Comparison of ENCODE assay signal across 11 cellular contexts in genomic region chr19:35846038-35846668, GRCh38. TPM values are rescaled to one million over a fixed set of nuclear protein-coding genes. Genes with fewer than 3 reads are reported as not detected.
DNase-seq lines count a peak whose midpoint lies in the region; ATAC-seq and TF ChIP-seq lines count a peak whose summit lies in the region.
"Had no signal": no experiment of that assay in that cellular context is flagged by ENCODE, and none has a peak within 500 bp of the region (broad histone marks: within the 10 kb centered on the region; RNA-seq: fewer than 3 reads in every experiment).

No MANE protein-coding gene starts in this region.

- TF ChIP-seq POLR2A in vagina (IDR thresholded peaks at IDR 0.05) (no peak), thyroid gland (IDR thresholded peaks at IDR 0.05) (no peak)

- H3K27me3 ChIP-seq in left ventricle myocardium inferior (ENCODE audit: low read depth) (peaks cover 100% of the 10 kb centered on the region), iPS-18a (ENCODE audit: control insufficient read depth, insufficient read depth, low read length) (peaks cover 67% of the 10 kb centered on the region), vagina (peaks cover 9% of the 10 kb centered on the region), thyroid gland (peaks cover 17% of the 10 kb centered on the region)

- H3K36me3 Mint-ChIP-seq in type B pancreatic cell = no peaks in the 10 kb centered on the region

- 10 to 17% methylated on average over 4 to 7 of the region's 26 CpGs for WGBS in thyroid gland, 2 donors

- intact Hi-C loops in left ventricle myocardium inferior (cut with micrococcal nuclease) = no loop called here
- intact Hi-C loops in Right ventricle myocardium superior (cut with DNase I) = no loop called here
- intact Hi-C loops in vagina (cut with DNase I) = no loop called here
- intact Hi-C loops in thyroid gland (cut with DNase I) = no loop called here

- H3K4me1 Mint-ChIP-seq in type B pancreatic cell (ENCODE audit: unreplicated experiment) = peaks cover 16% of the 10 kb centered on the region

- no peak for ATAC-seq in Right ventricle myocardium superior (ENCODE audit: poor library complexity)

- peak overlapping the region; percentile 78 for H3K4me3 Mint-ChIP-seq in type B pancreatic cell

- H3K4me1 ChIP-seq in left ventricle myocardium inferior (peaks cover 19% of the 10 kb centered on the region), iPS-18a (ENCODE audit: control insufficient read depth, low read depth, low read length) (peaks cover 5% of the 10 kb centered on the region), vagina (peaks cover 22% of the 10 kb centered on the region), thyroid gland (peaks cover 10 to 13% of the 10 kb centered on the region in 2 donors)

- no peak for TF ChIP-seq CTCF in left ventricle myocardium inferior (IDR thresholded peaks at IDR 0.05; ENCODE audit: borderline replicate concordance)
- peak; percentile 23; the same call in 1 of the 2 replicates for TF ChIP-seq CTCF in VCaP (conservative IDR thresholded peaks at IDR 0.05)
- no peak for TF ChIP-seq CTCF in type B pancreatic cell (conservative IDR thresholded peaks at IDR 0.05)
- no peak for TF ChIP-seq CTCF in vagina (IDR thresholded peaks at IDR 0.05)
- TF ChIP-seq CTCF in thyroid gland (IDR thresholded peaks at IDR 0.05) = no peak

- no peaks in the 10 kb centered on the region for H3K9me3 ChIP-seq in left ventricle myocardium inferior (replicated peaks)
- H3K9me3 ChIP-seq in iPS-18a (ENCODE audit: control insufficient read depth, low read depth, low read length) = no peaks in the 10 kb centered on the region
- H3K9me3 ChIP-seq in vagina = no peaks in the 10 kb centered on the region
- no peaks in the 10 kb centered on the region for H3K9me3 ChIP-seq in thyroid gland
- H3K9me3 ChIP-seq: uterus had no signal

- no peak overlapping the region for H3K27ac Mint-ChIP-seq in type B pancreatic cell

- no peaks in the 10 kb centered on the region for H3K36me3 ChIP-seq in left ventricle myocardium inferior
- H3K36me3 ChIP-seq in iPS-18a (ENCODE audit: control insufficient read depth, low read depth, low read length) = no peaks in the 10 kb centered on the region
- H3K36me3 ChIP-seq in vagina = no peaks in the 10 kb centered on the region
- H3K36me3 ChIP-seq in thyroid gland = no peaks in the 10 kb centered on the region
- H3K36me3 ChIP-seq: uterus had no signal

- peaks cover 88% of the 10 kb centered on the region for H3K27me3 Mint-ChIP-seq in type B pancreatic cell

- H3K4me3 ChIP-seq in left ventricle myocardium inferior = peak overlapping the region; percentile 49
- peak overlapping the region; percentile 43 for H3K4me3 ChIP-seq in iPS-18a (ENCODE audit: low read length)
- H3K4me3 ChIP-seq in vagina = no peak overlapping the region
- H3K4me3 ChIP-seq in thyroid gland (replicated peaks in 1 of 3) = no peak overlapping the region
- H3K4me3 ChIP-seq: SK-N-MC, uterus had no signal

- no peak for DNase-seq in left ventricle myocardium inferior
- DNase-seq in Right ventricle myocardium superior = no peak
- DNase-seq in type B pancreatic cell (ENCODE audit: extremely low spot score, unreplicated experiment) = no peak
- no peak for DNase-seq in vagina (ENCODE audit: extremely low spot score in 2 of 2)
- DNase-seq in thyroid gland = no peak
- no peak for DNase-seq in stimulated activated CD4-positive, alpha-beta T cell treated with anti-CD3 and anti-CD28 coated beads, Interleukin-12 subunit alpha, Interleukin-12 subunit beta, amount 100 ng/mL, for 4 hours
- DNase-seq: uterus had no signal

- no peaks in the 10 kb centered on the region for H3K9me3 Mint-ChIP-seq in type B pancreatic cell

- no peak overlapping the region for H3K9ac ChIP-seq in iPS-18a (ENCODE audit: low read length)

- H3K27ac ChIP-seq in left ventricle myocardium inferior (replicated peaks) (no peak overlapping the region), VCaP (peak overlapping the region; percentile 51), iPS-18a (ENCODE audit: low read length) (no peak overlapping the region), vagina (no peak overlapping the region), thyroid gland (no peak overlapping the region)
- H3K27ac ChIP-seq: SK-N-MC, uterus had no signal

RNA-seq across cellular contexts. Expression of gene NPHS1, which starts 6.2 kb away (rescaled TPM):
- not detected for total RNA-seq in left ventricle myocardium inferior
- total RNA-seq in Right ventricle myocardium superior = not detected
- total RNA-seq in type B pancreatic cell (ENCODE audit: low replicate concordance) = 1.9 TPM in 2 replicates
- total RNA-seq in vagina = not detected
- total RNA-seq in thyroid gland = not detected
- total RNA-seq: HT1080 had no signal

RNA-seq across cellular contexts. Expression of gene KIRREL2, which starts 10.6 kb away (rescaled TPM):
- total RNA-seq in left ventricle myocardium inferior (not detected), Right ventricle myocardium superior (not detected), type B pancreatic cell (ENCODE audit: low replicate concordance) (3.3 and 3.5 TPM in 2 replicates), vagina (not detected), thyroid gland (under 1 TPM in 2 of 4 donors, not detected in 2; 0.20 to 0.33 TPM)
- total RNA-seq: HT1080 had no signal

RNA-seq across cellular contexts. Expression of gene APLP1, which starts 22.2 kb away (rescaled TPM):
- total RNA-seq in left ventricle myocardium inferior (23.9 TPM), Right ventricle myocardium superior (17.8 TPM), type B pancreatic cell (ENCODE audit: low replicate concordance) (43.3 and 120 TPM in 2 replicates), vagina (1.5 TPM), thyroid gland (1 to 10 TPM in 2 of 4 donors, under 1 TPM in 2; 0.67 to 5.3 (median 2.8) TPM)

RNA-seq across cellular contexts. Expression of gene PRODH2, which starts 33.5 kb away (rescaled TPM):
- not detected for total RNA-seq in left ventricle myocardium inferior
- not detected for total RNA-seq in Right ventricle myocardium superior
- total RNA-seq in type B pancreatic cell (ENCODE audit: low replicate concordance) = 11.5 and 20.6 TPM in 2 replicates
- total RNA-seq in vagina = not detected
- not detected for total RNA-seq in thyroid gland
- total RNA-seq: HT1080, uterus had no signal

RNA-seq across cellular contexts. Expression of gene NFKBID, which starts 54.2 kb away (rescaled TPM):
- 2.3 TPM for total RNA-seq in left ventricle myocardium inferior
- 2.6 TPM for total RNA-seq in Right ventricle myocardium superior
- 9.1 and 11.6 TPM in 2 replicates for total RNA-seq in type B pancreatic cell (ENCODE audit: low replicate concordance)
- total RNA-seq in vagina = 15.7 TPM
- total RNA-seq in thyroid gland = 10 to 100 TPM in 3 of 4 donors, 1 to 10 TPM in 1; 7.0 to 56.7 (median 16.9) TPM

Comparison
In these comparisons a context has a peak if more than half of its experiments do, and no peak if none do; other contexts are left out.
1. H3K4me3 ChIP-seq: peak in left ventricle myocardium inferior (single experiment) and iPS-18a (single experiment); none in vagina (0 of 2) and thyroid gland (0 of 3).